ENCODE assay signal across 26 cellular contexts in the genomic region with DNA sequence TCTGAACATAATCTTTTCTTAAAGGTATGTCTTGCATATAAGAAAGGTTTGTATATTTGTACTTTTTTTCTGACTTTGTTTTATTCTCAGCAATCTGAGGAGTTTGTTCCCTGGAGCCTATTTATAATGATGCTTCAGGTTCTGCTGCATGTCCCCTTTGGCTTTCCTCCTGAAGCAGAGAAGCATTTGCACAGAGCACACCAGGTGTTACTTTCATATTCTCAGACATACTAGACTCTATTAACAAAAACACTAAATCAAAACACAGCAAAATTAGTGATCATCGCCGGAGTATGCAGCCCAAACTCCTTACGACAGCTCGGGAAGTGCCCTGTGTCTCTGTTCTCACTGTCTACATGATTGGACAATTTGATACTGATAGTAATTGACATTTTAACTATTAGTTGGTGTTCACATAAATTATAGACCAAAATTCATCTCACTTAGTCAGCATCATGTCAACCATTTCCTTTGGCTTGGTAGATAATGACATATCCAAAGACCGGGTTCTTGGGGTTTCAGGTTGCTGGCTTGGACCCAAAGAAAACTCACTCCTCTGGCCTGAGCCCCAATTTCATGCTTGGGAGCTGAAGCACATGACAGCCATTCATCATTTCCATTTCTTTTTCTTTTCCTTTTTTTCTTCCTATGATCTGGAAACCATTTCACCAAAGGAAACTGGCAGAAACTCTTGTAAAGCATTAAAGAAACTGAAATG.
A peak's percentile ranks its signal among the peaks of the same experiment; 100 is the strongest.
DNase-seq lines count a peak whose midpoint lies in the region; ATAC-seq, FAIRE-seq and TF ChIP-seq lines count a peak whose summit lies in the region.
"Had no signal": no experiment of that assay in that cellular context is flagged by ENCODE, and none has a peak within 500 bp of the region (broad histone marks: within the 10 kb centered on the region; RNA-seq: fewer than 3 reads in every experiment).

No MANE protein-coding gene starts in this region.

- H3K79me2 ChIP-seq in MM.1S (ENCODE audit: low read length) = no peaks in the 10 kb centered on the region
- H3K79me2 ChIP-seq in fibroblast of lung (ENCODE audit: control insufficient read depth, insufficient read depth, low read length) = no peaks in the 10 kb centered on the region
- no peaks in the 10 kb centered on the region for H3K79me2 ChIP-seq in neural progenitor cell (ENCODE audit: low read depth)

- no peaks in the 10 kb centered on the region for H3K9me3 ChIP-seq in MM.1S (replicated peaks; ENCODE audit: insufficient read depth, low read length)
- no peaks in the 10 kb centered on the region for H3K9me3 ChIP-seq in fibroblast of lung (ENCODE audit: control insufficient read depth, insufficient read depth, low read depth, low read length)
- no peaks in the 10 kb centered on the region for H3K9me3 ChIP-seq in neural progenitor cell (ENCODE audit: low read depth)
- H3K9me3 ChIP-seq: ascending aorta, mucosa of descending colon, sigmoid colon had no signal

- no peak for TF ChIP-seq POLR2A in GM12891 (IDR thresholded peaks at IDR 0.05; ENCODE audit: low read depth, low read length)

- TF ChIP-seq CTCF in MM.1S (IDR thresholded peaks at IDR 0.05; ENCODE audit: low read length) (no peak), fibroblast of lung (conservative IDR thresholded peaks at IDR 0.05 in 1 of 2, IDR thresholded peaks at IDR 0.05 in 1 of 2; ENCODE audit: low read depth in 1 of 2, low read length in 2 of 2) (no peak), neural progenitor cell (IDR thresholded peaks at IDR 0.05) (no peak)

- H3K27me3 Mint-ChIP-seq in neural progenitor cell (ENCODE audit: insufficient read depth, low read depth) = peaks cover 16% of the 10 kb centered on the region
- H3K27me3 Mint-ChIP-seq: activated naive CD8-positive, alpha-beta T cell treated with anti-CD3 and anti-CD28 coated beads for 36 hours; progenitor cell of endocrine pancreas had no signal

- H3K27ac ChIP-seq in MM.1S (ENCODE audit: low read length) (peak overlapping the region; percentile 53), fibroblast of lung (ENCODE audit: insufficient read depth, low read length) (no peak overlapping the region), neural progenitor cell (no peak overlapping the region)
- H3K27ac ChIP-seq: ascending aorta, epithelial cell of prostate, foreskin keratinocyte, sigmoid colon, tibial nerve had no signal

- H3K4me3 Mint-ChIP-seq in neural progenitor cell = no peak overlapping the region
- H3K4me3 Mint-ChIP-seq: activated naive CD8-positive, alpha-beta T cell treated with anti-CD3 and anti-CD28 coated beads for 36 hours; HFFc6; stimulated activated naive CD8-positive, alpha-beta T cell treated with anti-CD3 and anti-CD28 coated beads, Interleukin-15, amount 100 ng/mL, for 72 hours had no signal

- H3K36me3 ChIP-seq in MM.1S (replicated peaks; ENCODE audit: insufficient read depth, low read length) (no peaks in the 10 kb centered on the region), fibroblast of lung (ENCODE audit: control insufficient read depth, insufficient read depth, low read length) (no peaks in the 10 kb centered on the region), neural progenitor cell (no peaks in the 10 kb centered on the region)
- H3K36me3 ChIP-seq: ascending aorta, sigmoid colon, tibial nerve had no signal

- H3K4me1 ChIP-seq in MM.1S (ENCODE audit: low read length) (peaks cover 19% of the 10 kb centered on the region; the same call in 1 of the 2 replicates), fibroblast of lung (ENCODE audit: control insufficient read depth, extremely low read depth, insufficient read depth, low read length) (no peaks in the 10 kb centered on the region), neural progenitor cell (no peaks in the 10 kb centered on the region)
- H3K4me1 ChIP-seq: ascending aorta, foreskin keratinocyte had no signal

- no peak overlapping the region for H3K4me3 ChIP-seq in MM.1S (ENCODE audit: low read length)
- H3K4me3 ChIP-seq in fibroblast of lung (replicated peaks in 1 of 4; ENCODE audit: control extremely low read depth in 1 of 4, insufficient read depth in 1 of 4, low read depth in 3 of 4, low read length in 4 of 4) = no peak overlapping the region
- no peak overlapping the region for H3K4me3 ChIP-seq in neural progenitor cell
- H3K4me3 ChIP-seq: ascending aorta, K562, mucosa of descending colon, sigmoid colon, tibial nerve had no signal

- H2AFZ ChIP-seq in MM.1S (ENCODE audit: low read length) (no peak overlapping the region), fibroblast of lung (ENCODE audit: low read length) (no peak overlapping the region), neural progenitor cell (replicated peaks) (no peak overlapping the region)

- peaks cover 2% of the 10 kb centered on the region for H3K9me3 Mint-ChIP-seq in neural progenitor cell
- H3K9me3 Mint-ChIP-seq: activated T-helper 2 cell treated with anti-CD3 and anti-CD28 coated beads, Interferon-gamma antibody, Interleukin-2, Interleukin-4, amounts not matched to agents 10 μg/mL and 5 μg/mL and 100 μg/mL, durations not matched to agents 14 hours and 24 hours and 36 hours; HFFc6; stimulated activated naive CD8-positive, alpha-beta T cell treated with anti-CD3 and anti-CD28 coated beads, Interleukin-15, amount 100 ng/mL, for 72 hours had no signal

- no peaks in the 10 kb centered on the region for H3K36me3 Mint-ChIP-seq in neural progenitor cell
- H3K36me3 Mint-ChIP-seq: activated naive CD8-positive, alpha-beta T cell treated with anti-CD3 and anti-CD28 coated beads for 36 hours had no signal

- H3K9ac ChIP-seq in MM.1S (ENCODE audit: low read length) = 0 out of 2 replicates have a peak overlapping the region, but pooled peaks have one; percentile 41
- H3K9ac ChIP-seq in fibroblast of lung (ENCODE audit: insufficient read depth, low read length) = no peak overlapping the region
- no peak overlapping the region for H3K9ac ChIP-seq in neural progenitor cell

- H3K27me3 ChIP-seq in MM.1S (replicated peaks; ENCODE audit: insufficient read depth, low read length) (no peaks in the 10 kb centered on the region), fibroblast of lung (ENCODE audit: control insufficient read depth, insufficient read depth, low read length) (no peaks in the 10 kb centered on the region), neural progenitor cell (no peaks in the 10 kb centered on the region)
- H3K27me3 ChIP-seq: ascending aorta, sigmoid colon, tibial nerve had no signal

- no peaks in the 10 kb centered on the region for H3K9me2 ChIP-seq in MM.1S (replicated peaks; ENCODE audit: insufficient read depth, low read length)

- no peaks in the 10 kb centered on the region for H3K4me1 Mint-ChIP-seq in neural progenitor cell
- H3K4me1 Mint-ChIP-seq: activated naive CD8-positive, alpha-beta T cell treated with anti-CD3 and anti-CD28 coated beads for 36 hours; stimulated activated naive CD8-positive, alpha-beta T cell treated with anti-CD3 and anti-CD28 coated beads, Interleukin-15, amount 100 ng/mL, for 72 hours had no signal

- H3K27ac Mint-ChIP-seq in neural progenitor cell = peak overlapping the region; percentile 3
- H3K27ac Mint-ChIP-seq: activated naive CD8-positive, alpha-beta T cell treated with anti-CD3 and anti-CD28 coated beads for 36 hours; activated T-helper 2 cell treated with anti-CD3 and anti-CD28 coated beads, Interferon-gamma antibody, Interleukin-2, Interleukin-4, amounts not matched to agents 10 μg/mL and 5 μg/mL and 100 μg/mL, durations not matched to agents 14 hours and 24 hours and 36 hours; HFFc6; stimulated activated naive CD8-positive, alpha-beta T cell treated with anti-CD3 and anti-CD28 coated beads, Interleukin-15, amount 100 ng/mL, for 72 hours had no signal

- peak; percentile 65 for ATAC-seq in GM18867 (IDR thresholded peaks at IDR 0.05; ENCODE audit: unreplicated experiment)
- ATAC-seq: K562; mucosa of descending colon; stimulated activated naive CD8-positive, alpha-beta T cell treated with anti-CD3 and anti-CD28 coated beads, Interleukin-15, amount 100 ng/mL, for 72 hours had no signal

- H3K4me2 ChIP-seq in MM.1S (ENCODE audit: low read depth, low read length) (peak overlapping the region; percentile 2; the same call in 1 of the 2 replicates), fibroblast of lung (ENCODE audit: extremely low read depth, insufficient read depth, low read length) (no peak overlapping the region), neural progenitor cell (no peak overlapping the region)

- H4K20me1 ChIP-seq in MM.1S (ENCODE audit: insufficient read depth, low read length) = no peaks in the 10 kb centered on the region
- no peaks in the 10 kb centered on the region for H4K20me1 ChIP-seq in fibroblast of lung (ENCODE audit: control insufficient read depth, extremely low read depth, insufficient read depth, low read length)
- no peaks in the 10 kb centered on the region for H4K20me1 ChIP-seq in neural progenitor cell (ENCODE audit: low read depth)

- DNase-seq in MM.1S (peak; percentile 67), fibroblast of lung (ENCODE audit: low read depth in 2 of 2) (peak; percentile 45 to 62), neural progenitor cell (ENCODE audit: low spot score) (no peak), GM12891 (ENCODE audit: insufficient read length, low spot score) (no peak)
- no peak for DNase-seq in stimulated activated CD4-positive, alpha-beta T cell treated with anti-CD3 and anti-CD28 coated beads, Interleukin-2, amount 100 ng/mL, for 24 hours
- DNase-seq in activated naive CD4-positive, alpha-beta T cell treated with anti-CD3 and anti-CD28 coated beads, Interleukin-2, amount 50 U/mL, for 16 hours = no peak
- DNase-seq: activated CD4-positive, alpha-beta T cell treated with anti-CD3 and anti-CD28 coated beads, Interleukin-2, amount 50 U/mL, for 48 hours; activated CD8-positive, alpha-beta memory T cell treated with anti-CD3 and anti-CD28 coated beads, Interleukin-2, amount 50 U/mL, for 48 hours; activated naive CD8-positive, alpha-beta T cell treated with anti-CD3 and anti-CD28 coated beads for 36 hours; foreskin keratinocyte; HFFc6; mucosa of descending colon; MV-4-11; NCI-H146; SHP77; sigmoid colon; stimulated activated CD4-positive, alpha-beta T cell treated with anti-CD3 and anti-CD28 coated beads, Interleukin-15, amount 100 ng/mL, for 24 hours; stimulated activated naive CD8-positive, alpha-beta T cell treated with anti-CD3 and anti-CD28 coated beads, Interleukin-15, amount 100 ng/mL, for 72 hours had no signal

- H3F3A ChIP-seq in MM.1S (ENCODE audit: insufficient read depth, low read length) = no peaks in the 10 kb centered on the region
- no peaks in the 10 kb centered on the region for H3F3A ChIP-seq in neural progenitor cell (ENCODE audit: low read depth)

- no peak for FAIRE-seq in GM12891 (lab: Jason Lieb, UNC)
- FAIRE-seq: D721Med, K562 had no signal

TF ChIP-seq in GM12891, 5 proteins besides CTCF, POLR2A, EP300 and RAD21:
- TF ChIP-seq TAF1 (IDR thresholded peaks at IDR 0.05; ENCODE audit: low read depth, low read length) = no peak
- TF ChIP-seq SPI1 (IDR thresholded peaks at IDR 0.05; ENCODE audit: low read depth, low read length) = no peak
- TF ChIP-seq PAX5 (IDR thresholded peaks at IDR 0.05; ENCODE audit: insufficient read depth, low read length, severe bottlenecking) = no peak
- TF ChIP-seq POLR2AphosphoS5 (IDR thresholded peaks at IDR 0.05; ENCODE audit: low read depth, low read length) = no peak
- no peak for TF ChIP-seq POU2F2 (IDR thresholded peaks at IDR 0.05; ENCODE audit: low read depth, low read length)

Comparison
In these comparisons a context has a peak if more than half of its experiments do, and no peak if none do; other contexts are left out.
1. DNase-seq: peak in MM.1S (single experiment) and fibroblast of lung (2 of 2); none in neural progenitor cell (single experiment), stimulated activated CD4-positive, alpha-beta T cell treated with anti-CD3 and anti-CD28 coated beads, Interleukin-2, amount 100 ng/mL, for 24 hours (0 of 2), GM12891 (single experiment) and activated naive CD4-positive, alpha-beta T cell treated with anti-CD3 and anti-CD28 coated beads, Interleukin-2, amount 50 U/mL, for 16 hours (single experiment).